Comparison of ENCODE assay signal across 17 cellular contexts in genomic region chr9:109289186-109289585, GRCh38. TPM values are rescaled to one million over a fixed set of nuclear protein-coding genes. Genes with fewer than 3 reads are reported as not detected.
"Had no signal": no experiment of that assay in that cellular context is flagged by ENCODE, and none has a peak within 500 bp of the region (broad histone marks: within the 10 kb centered on the region; RNA-seq: fewer than 3 reads in every experiment).

No MANE protein-coding gene starts in this region.

- FAIRE-seq: urothelium cell line had no signal

- DNase-seq: activated CD4-positive, alpha-beta T cell treated with anti-CD3 and anti-CD28 coated beads for 48 hours; activated CD8-positive, alpha-beta memory T cell treated with anti-CD3 and anti-CD28 coated beads, Interleukin-2, amount 50 U/mL, for 48 hours; activated CD8-positive, alpha-beta T cell treated with anti-CD3 and anti-CD28 coated beads, Interleukin-2, amount 10 ng/mL, durations not matched to agents 7 days and 5 days; activated naive CD4-positive, alpha-beta T cell; aorta; hypothalamus; immature natural killer cell; posterior cingulate gyrus; right cardiac atrium; T-cell; T1000; WERI-Rb-1 had no signal

- H3K27me3 ChIP-seq: esophagus muscularis mucosa, suprapubic skin had no signal

- H3K4me2 ChIP-seq: smooth muscle cell had no signal

- H3K27ac ChIP-seq: esophagus muscularis mucosa, suprapubic skin, WERI-Rb-1 had no signal

- H3K9me3 ChIP-seq: esophagus muscularis mucosa, suprapubic skin had no signal

- H3K36me3 ChIP-seq: esophagus muscularis mucosa, suprapubic skin had no signal

- H3K4me3 ChIP-seq: esophagus muscularis mucosa, smooth muscle cell, suprapubic skin had no signal

- ATAC-seq: activated CD8-positive, alpha-beta T cell treated with anti-CD3 and anti-CD28 coated beads, Interleukin-2, amount 10 ng/mL, durations not matched to agents 7 days and 5 days; right cardiac atrium; stimulated activated effector memory CD8-positive, alpha-beta T cell treated with anti-CD3 and anti-CD28 coated beads, Interleukin-12 subunit alpha, Interleukin-12 subunit beta, amount 100 ng/mL, for 72 hours; T-cell had no signal

RNA-seq across cellular contexts. Expression of gene EPB41L4B, which starts 31.7 kb away (rescaled TPM):
- total RNA-seq: activated CD8-positive, alpha-beta T cell treated with anti-CD3 and anti-CD28 coated beads, Interleukin-2, amount 10 ng/mL, durations not matched to agents 7 days and 5 days had no signal
- polyA plus RNA-seq: immature natural killer cell had no signal
